In the genomic region with DNA sequence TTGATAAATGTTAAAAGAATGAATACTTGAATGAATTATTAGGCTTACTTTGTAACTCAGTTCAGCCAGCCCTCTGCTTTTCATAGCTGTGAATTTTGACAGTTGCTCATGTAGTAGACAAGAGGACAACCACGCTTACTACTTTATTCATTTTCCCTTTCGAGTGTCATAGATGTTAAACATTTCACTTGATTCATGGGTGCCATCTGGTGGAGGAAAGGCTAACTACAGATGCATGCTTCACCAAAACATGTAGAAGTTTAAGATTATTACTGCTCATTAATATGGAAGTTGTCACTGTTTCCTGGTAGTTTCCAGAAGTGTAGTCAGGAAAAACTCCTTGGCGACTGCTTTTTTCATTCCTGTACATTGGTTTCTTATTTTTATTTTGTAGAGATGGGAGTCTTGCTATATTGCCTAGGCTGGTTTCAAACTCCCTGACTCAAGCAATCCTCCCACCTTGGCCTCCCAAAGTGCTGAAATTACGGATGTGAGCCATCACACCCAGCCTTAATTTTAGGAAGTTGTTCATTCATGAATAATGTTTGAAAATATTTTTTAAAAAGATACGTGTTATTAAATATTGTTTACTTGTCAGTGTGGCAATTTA, we compare ENCODE assay signal across 8 cellular contexts.
A peak's percentile ranks its signal among the peaks of the same experiment; 100 is the strongest.
DNase-seq lines count a peak whose midpoint lies in the region; ATAC-seq and TF ChIP-seq lines count a peak whose summit lies in the region.

No MANE protein-coding gene starts in this region.

- no peak overlapping the region for H3K4me3 Mint-ChIP-seq in activated naive CD8-positive, alpha-beta T cell treated with anti-CD3 and anti-CD28 coated beads for 36 hours

- H3K27me3 ChIP-seq in PC-9 (ENCODE audit: insufficient read depth, low read depth) (no peaks in the 10 kb centered on the region), right atrium auricular region (no peaks in the 10 kb centered on the region), spleen (replicated peaks in 1 of 7) (no peaks in the 10 kb centered on the region)

- H3K27ac ChIP-seq in PC-9 (no peak overlapping the region), right atrium auricular region (no peak overlapping the region), spleen (no peak overlapping the region)

- intact Hi-C loops in PC-9 (cut with micrococcal nuclease; ENCODE audit: unreplicated experiment) (loop anchor here (1.0 to 5.0 kb wide), 5 partner anchors 235 to 495 kb away; partner anchors contain the start of gene TRIM59), spleen (cut with DNase I; ENCODE audit: low total_unique reads) (loop anchor here (5.0 kb wide), 1 partner anchor 235 kb away; no protein-coding TSS in a partner anchor)

- no peak overlapping the region for H3K4me2 ChIP-seq in PC-9

- H3K36me3 ChIP-seq in PC-9 (ENCODE audit: low read depth) (no peaks in the 10 kb centered on the region), right atrium auricular region (no peaks in the 10 kb centered on the region), spleen (no peaks in the 10 kb centered on the region)

- 28 to 46% (median 36%) methylated on average over 5 of the region's 5 CpGs for WGBS in spleen, 5 donors

- CTCF ChIA-PET in PC-9 (lab: Charles Lee): interaction anchor here (0.6 to 1.1 kb wide), 7 partner anchors 15 to 366 kb away, joined by 3 to 5 read pairs (median 3); no protein-coding TSS in a partner anchor

- ATAC-seq in HG02623 (IDR thresholded peaks at IDR 0.05; ENCODE audit: unreplicated experiment): peak; percentile 87

- no peaks in the 10 kb centered on the region for H3F3A ChIP-seq in PC-9 (ENCODE audit: insufficient read depth, low read depth)

- POLR2A ChIA-PET in PC-9 (lab: Charles Lee; ENCODE audit: unreplicated experiment): interaction anchor here (0.6 to 0.7 kb wide), 2 partner anchors 236 to 265 kb away, joined by 3 read pairs; partner anchors contain the start of gene ARL14

- no peaks in the 10 kb centered on the region for H3K36me3 Mint-ChIP-seq in activated naive CD8-positive, alpha-beta T cell treated with anti-CD3 and anti-CD28 coated beads for 36 hours

- H3K4me1 ChIP-seq in PC-9 (replicated peaks; ENCODE audit: insufficient read depth): no peaks in the 10 kb centered on the region
- H3K4me1 ChIP-seq in right atrium auricular region: no peaks in the 10 kb centered on the region
- H3K4me1 ChIP-seq in spleen: peaks cover 0 to 9% (median 2%) of the 10 kb centered on the region in 6 donors

- no peak for TF ChIP-seq POLR2A in spleen (IDR thresholded peaks at IDR 0.05)

- no peaks in the 10 kb centered on the region for H3K79me2 ChIP-seq in PC-9 (ENCODE audit: low read depth)

- H3K9me3 ChIP-seq in PC-9 (ENCODE audit: insufficient read depth, low read depth) (no peaks in the 10 kb centered on the region), right atrium auricular region (no peaks in the 10 kb centered on the region), spleen (peaks cover 0 to 3% (median 0%) of the 10 kb centered on the region in 8 donors)

- H3K4me3 ChIP-seq in PC-9 (no peak overlapping the region), right atrium auricular region (no peak overlapping the region), spleen (no peak overlapping the region)

- no peaks in the 10 kb centered on the region for H3K27me3 Mint-ChIP-seq in activated naive CD8-positive, alpha-beta T cell treated with anti-CD3 and anti-CD28 coated beads for 36 hours

- peaks cover 3% of the 10 kb centered on the region for H3K4me1 Mint-ChIP-seq in activated naive CD8-positive, alpha-beta T cell treated with anti-CD3 and anti-CD28 coated beads for 36 hours

- BruUV-seq in PC-9 (replicated peaks; lab: Mats Ljungman, UMichigan): no TSS peak

- DNase-seq in PC-9 (peak; percentile 50 to 66), right atrium auricular region (ENCODE audit: low spot score) (peak; percentile 78), spleen (no peak), NCI-H1105 treated with DMSO at 0.1 percent for 48 hours (lab: John Stamatoyannopoulos, UW) (no peak), 8988T (no peak)
- peak; percentile 54 for DNase-seq in activated naive CD8-positive, alpha-beta T cell treated with anti-CD3 and anti-CD28 coated beads for 36 hours

- no peaks in the 10 kb centered on the region for H3K9me2 ChIP-seq in PC-9 (ENCODE audit: insufficient read depth)

- TF ChIP-seq CTCF in GM12874 (IDR thresholded peaks at IDR 0.05; ENCODE audit: insufficient read depth, low read depth, low read length) (peak; percentile 66), PC-9 (conservative IDR thresholded peaks at IDR 0.05) (peak; percentile 93), right atrium auricular region (IDR thresholded peaks at IDR 0.05) (peak; percentile 71 to 93), spleen (IDR thresholded peaks at IDR 0.05 in 8 of 11, conservative IDR thresholded peaks at IDR 0.05 in 3 of 11) (peak; percentile 72 to 92 (median 84))

- no peak overlapping the region for H2AFZ ChIP-seq in PC-9

- no peaks in the 10 kb centered on the region for H3K9me3 Mint-ChIP-seq in activated naive CD8-positive, alpha-beta T cell treated with anti-CD3 and anti-CD28 coated beads for 36 hours

- no peak overlapping the region for H3K27ac Mint-ChIP-seq in activated naive CD8-positive, alpha-beta T cell treated with anti-CD3 and anti-CD28 coated beads for 36 hours

- no peaks in the 10 kb centered on the region for H4K20me1 ChIP-seq in PC-9 (ENCODE audit: insufficient read depth)

Comparison
In these comparisons a context has a peak if more than half of its experiments do, and no peak if none do; other contexts are left out.
1. DNase-seq: peak in PC-9 (2 of 2), activated naive CD8-positive, alpha-beta T cell treated with anti-CD3 and anti-CD28 coated beads for 36 hours (single experiment) and right atrium auricular region (single experiment); none in spleen (single experiment), NCI-H1105 treated with DMSO at 0.1 percent for 48 hours (single experiment) and 8988T (single experiment).
2. Peak in every context shown above with its lines, with median percentiles within 50 percentile points of each other: CTCF ChIP-seq.